ENCODE assay signal across 25 cellular contexts in genomic region chr12:33596814-33597213, GRCh38.
"Had no signal": no experiment of that assay in that cellular context is flagged by ENCODE, and none has a peak within 500 bp of the region (broad histone marks: within the 10 kb centered on the region; RNA-seq: fewer than 3 reads in every experiment).

No MANE protein-coding gene starts in this region.

- H3K27me3 ChIP-seq: left lung, ovary, right atrium auricular region, right lobe of liver, stomach, testis, thyroid gland, transverse colon, upper lobe of right lung had no signal

- H3K4me1 ChIP-seq: left lung, lower lobe of right lung, right atrium auricular region, right lobe of liver, stomach, testis, thyroid gland, transverse colon, upper lobe of right lung had no signal

- H3K4me1 Mint-ChIP-seq: immature natural killer cell; naive thymus-derived CD8-positive, alpha-beta T cell; nephron progenitor cell; stimulated activated naive B cell treated with anti-CD40 and anti-IgM and Interleukin-4, amounts not matched to agents 10 μg/mL and 1 μg/mL and 100 μg/mL, for 72 hours had no signal

- H3K36me3 ChIP-seq: left lung, lower lobe of right lung, ovary, right atrium auricular region, right lobe of liver, stomach, thyroid gland, transverse colon, upper lobe of right lung had no signal

- H3K4me3 ChIP-seq: left lung, lower lobe of right lung, ovary, right atrium auricular region, right lobe of liver, stomach, testis, thyroid gland, transverse colon, upper lobe of right lung had no signal

- H3K9me3 Mint-ChIP-seq: nephron progenitor cell; stimulated activated naive B cell treated with anti-CD40 and anti-IgM and Interleukin-4, amounts not matched to agents 10 μg/mL and 1 μg/mL and 100 μg/mL, for 72 hours had no signal

- DNase-seq: hypothalamus; immature natural killer cell; kidney; left colon; left lung; lower lobe of right lung; mammary epithelial cell; mesenchymal stem cell; naive thymus-derived CD8-positive, alpha-beta T cell; nephron progenitor cell; ovary; right lobe of liver; stimulated activated CD4-positive, alpha-beta T cell treated with anti-CD3 and anti-CD28 coated beads, Interleukin-12 subunit alpha, Interleukin-12 subunit beta, amount 100 ng/mL, for 4 hours; stimulated activated CD4-positive, alpha-beta T cell treated with anti-CD3 and anti-CD28 coated beads, Interleukin-15, amount 100 ng/mL, for 24 hours; stimulated activated CD4-positive, alpha-beta T cell treated with anti-CD3 and anti-CD28 coated beads, Interleukin-2, amount 100 ng/mL, for 24 hours; stimulated activated CD4-positive, alpha-beta T cell treated with anti-CD3 and anti-CD28 coated beads, Interleukin-4, amount 100 ng/mL, for 1 hour; stimulated activated naive B cell treated with anti-CD40 and anti-IgM and Interleukin-4, amounts not matched to agents 10 μg/mL and 1 μg/mL and 100 μg/mL, for 72 hours; stimulated activated naive CD8-positive, alpha-beta T cell treated with anti-CD3 and anti-CD28 coated beads, Interleukin-15, Interleukin-2, amounts not matched to agents 100 U/mL and 50 U/mL, for 24 hours; stomach; testis; thyroid gland; transverse colon; upper lobe of right lung had no signal

- H3K9me3 ChIP-seq: left lung, lower lobe of right lung, ovary, right atrium auricular region, right lobe of liver, stomach, testis, thyroid gland, transverse colon, upper lobe of right lung had no signal

- H3K27ac ChIP-seq: left lung, lower lobe of right lung, ovary, right atrium auricular region, right lobe of liver, stomach, testis, thyroid gland, transverse colon, upper lobe of right lung had no signal

- ATAC-seq: left colon; left lung; lower lobe of right lung; naive thymus-derived CD8-positive, alpha-beta T cell; right lobe of liver; stimulated activated naive B cell treated with anti-CD40 and anti-IgM and Interleukin-4, amounts not matched to agents 10 μg/mL and 1 μg/mL and 100 μg/mL, for 72 hours; stimulated activated naive CD8-positive, alpha-beta T cell treated with anti-CD3 and anti-CD28 coated beads, Interleukin-15, Interleukin-2, amounts not matched to agents 100 U/mL and 50 U/mL, for 24 hours; upper lobe of right lung had no signal

- H3K27ac Mint-ChIP-seq: immature natural killer cell; naive thymus-derived CD8-positive, alpha-beta T cell; nephron progenitor cell; progenitor cell of endocrine pancreas; stimulated activated naive B cell treated with anti-CD40 and anti-IgM and Interleukin-4, amounts not matched to agents 10 μg/mL and 1 μg/mL and 100 μg/mL, for 72 hours had no signal

- H3K4me3 Mint-ChIP-seq: immature natural killer cell; naive thymus-derived CD8-positive, alpha-beta T cell; nephron progenitor cell; stimulated activated naive B cell treated with anti-CD40 and anti-IgM and Interleukin-4, amounts not matched to agents 10 μg/mL and 1 μg/mL and 100 μg/mL, for 72 hours had no signal

- H3K27me3 Mint-ChIP-seq: naive thymus-derived CD8-positive, alpha-beta T cell; progenitor cell of endocrine pancreas; stimulated activated naive B cell treated with anti-CD40 and anti-IgM and Interleukin-4, amounts not matched to agents 10 μg/mL and 1 μg/mL and 100 μg/mL, for 72 hours had no signal

- H3K36me3 Mint-ChIP-seq: immature natural killer cell; naive thymus-derived CD8-positive, alpha-beta T cell; stimulated activated naive B cell treated with anti-CD40 and anti-IgM and Interleukin-4, amounts not matched to agents 10 μg/mL and 1 μg/mL and 100 μg/mL, for 72 hours had no signal
